11 cellular contexts compared by ENCODE assay signal in the genomic region with DNA sequence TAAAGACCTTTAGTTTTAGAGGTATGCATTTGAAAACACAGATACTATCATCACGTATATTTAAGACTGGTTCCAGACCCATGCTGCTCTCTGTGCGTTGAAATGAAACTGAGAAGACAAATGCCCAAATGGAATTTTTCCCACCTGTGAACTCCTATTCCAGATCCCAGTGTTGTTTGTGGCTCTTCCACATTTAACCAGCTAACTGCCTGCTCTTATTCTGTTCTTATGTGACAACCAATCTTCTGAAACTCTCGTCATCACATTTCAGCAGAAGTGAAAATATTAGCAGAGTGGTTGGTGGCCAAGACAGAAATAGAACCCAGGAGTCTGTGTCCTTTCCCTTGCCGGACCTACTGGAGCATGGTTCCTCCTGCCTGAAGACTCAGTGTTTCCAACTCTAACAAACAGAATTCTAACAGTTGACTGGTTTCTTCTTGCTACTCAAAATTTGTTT.
DNase-seq lines count a peak whose midpoint lies in the region; ATAC-seq, FAIRE-seq and TF ChIP-seq lines count a peak whose summit lies in the region.
"Had no signal": no experiment of that assay in that cellular context is flagged by ENCODE, and none has a peak within 500 bp of the region (broad histone marks: within the 10 kb centered on the region; RNA-seq: fewer than 3 reads in every experiment).

No MANE protein-coding gene starts in this region.

- peak overlapping the region; percentile 73 for H3K27ac Mint-ChIP-seq in stimulated activated naive CD8-positive, alpha-beta T cell treated with anti-CD3 and anti-CD28 coated beads, Interleukin-15, Interleukin-2, amounts not matched to agents 100 ng/mL and 50 ng/mL, for 24 hours
- no peak overlapping the region for H3K27ac Mint-ChIP-seq in immature natural killer cell
- H3K27ac Mint-ChIP-seq: T-helper 2 cell treated with Interferon-gamma antibody and Interleukin-4, amounts not matched to agents 5 μg/mL and 100 μg/mL, for 36 hours had no signal

- ATAC-seq in stimulated activated naive CD8-positive, alpha-beta T cell treated with anti-CD3 and anti-CD28 coated beads, Interleukin-15, Interleukin-2, amounts not matched to agents 100 U/mL and 50 U/mL, for 24 hours = no peak
- ATAC-seq in HG02759 (IDR thresholded peaks at IDR 0.05; ENCODE audit: unreplicated experiment) (peak; percentile 43), foreskin keratinocyte (no peak)

- H3K4me1 ChIP-seq in foreskin keratinocyte = no peaks in the 10 kb centered on the region

- H3K27me3 Mint-ChIP-seq in stimulated activated naive CD8-positive, alpha-beta T cell treated with anti-CD3 and anti-CD28 coated beads, Interleukin-15, Interleukin-2, amounts not matched to agents 100 ng/mL and 50 ng/mL, for 24 hours = no peaks in the 10 kb centered on the region
- H3K27me3 Mint-ChIP-seq in immature natural killer cell (ENCODE audit: low read depth in 3 of 3) = peaks cover under 1 to 14% (median 3%) of the 10 kb centered on the region in 3 donors

- H3K9me3 Mint-ChIP-seq in stimulated activated naive CD8-positive, alpha-beta T cell treated with anti-CD3 and anti-CD28 coated beads, Interleukin-15, Interleukin-2, amounts not matched to agents 100 ng/mL and 50 ng/mL, for 24 hours = no peaks in the 10 kb centered on the region
- H3K9me3 Mint-ChIP-seq in immature natural killer cell = no peaks in the 10 kb centered on the region
- H3K9me3 Mint-ChIP-seq: T-helper 2 cell treated with Interferon-gamma antibody and Interleukin-4, amounts not matched to agents 5 μg/mL and 100 μg/mL, for 36 hours had no signal

- H3K36me3 ChIP-seq in H7 (replicated peaks; ENCODE audit: control insufficient read depth, insufficient read depth, low read length) = no peaks in the 10 kb centered on the region

- TF ChIP-seq CTCF in foreskin keratinocyte (conservative IDR thresholded peaks at IDR 0.05) = no peak

- no peak for DNase-seq in stimulated activated naive CD8-positive, alpha-beta T cell treated with anti-CD3 and anti-CD28 coated beads, Interleukin-15, Interleukin-2, amounts not matched to agents 100 U/mL and 50 U/mL, for 24 hours
- DNase-seq in MV-4-11 (lab: John Stamatoyannopoulos, UW) (peak; percentile 74), foreskin keratinocyte (no peak), H7 (no peak), immature natural killer cell (no peak), RCC 7860 (ENCODE audit: low spot score) (no peak)
- DNase-seq: NCI-H446 treated with DMSO at 0.1 percent for 48 hours had no signal

- H3K27me3 ChIP-seq in foreskin keratinocyte = no peaks in the 10 kb centered on the region
- H3K27me3 ChIP-seq in H7 (ENCODE audit: control insufficient read depth, insufficient read depth, low read length) = no peaks in the 10 kb centered on the region

- peak overlapping the region; percentile 58 for H3K4me3 Mint-ChIP-seq in stimulated activated naive CD8-positive, alpha-beta T cell treated with anti-CD3 and anti-CD28 coated beads, Interleukin-15, Interleukin-2, amounts not matched to agents 100 ng/mL and 50 ng/mL, for 24 hours
- no peak overlapping the region for H3K4me3 Mint-ChIP-seq in immature natural killer cell
- H3K4me3 Mint-ChIP-seq: T-helper 2 cell treated with Interferon-gamma antibody and Interleukin-4, amounts not matched to agents 5 μg/mL and 100 μg/mL, for 36 hours had no signal

- H3K4me1 Mint-ChIP-seq in stimulated activated naive CD8-positive, alpha-beta T cell treated with anti-CD3 and anti-CD28 coated beads, Interleukin-15, Interleukin-2, amounts not matched to agents 100 ng/mL and 50 ng/mL, for 24 hours (ENCODE audit: low read depth) = peaks cover 86% of the 10 kb centered on the region
- peaks cover 62 to 66% of the 10 kb centered on the region in 2 donors for H3K4me1 Mint-ChIP-seq in immature natural killer cell

- no peak overlapping the region for H3K27ac ChIP-seq in foreskin keratinocyte

- no peak overlapping the region for H3K4me3 ChIP-seq in H7 (ENCODE audit: insufficient read depth, low read depth, low read length)

- no peaks in the 10 kb centered on the region for H3K36me3 Mint-ChIP-seq in stimulated activated naive CD8-positive, alpha-beta T cell treated with anti-CD3 and anti-CD28 coated beads, Interleukin-15, Interleukin-2, amounts not matched to agents 100 ng/mL and 50 ng/mL, for 24 hours (ENCODE audit: low read depth)
- peaks cover 0 to 6% (median 0%) of the 10 kb centered on the region in 3 donors for H3K36me3 Mint-ChIP-seq in immature natural killer cell

- FAIRE-seq in RCC 7860 (lab: Jason Lieb, UNC) = no peak
- FAIRE-seq: colon had no signal
